Comparison of ENCODE assay signal across 28 cellular contexts in genomic region chr5:52443187-52443586, GRCh38.
"Had no signal": no experiment of that assay in that cellular context is flagged by ENCODE, and none has a peak within 500 bp of the region (broad histone marks: within the 10 kb centered on the region; RNA-seq: fewer than 3 reads in every experiment).

No MANE protein-coding gene starts in this region.

- DNase-seq: activated CD4-positive, alpha-beta T cell treated with anti-CD3 and anti-CD28 coated beads, Interleukin-2, amount 10 ng/mL, durations not matched to agents 24 days and 14 days; activated CD4-positive, alpha-beta T cell treated with anti-CD3 and anti-CD28 coated beads, Interleukin-2, amount 50 U/mL, for 4 hours; activated CD8-positive, alpha-beta T cell treated with anti-CD3 and anti-CD28 coated beads for 36 hours; activated gamma-delta T cell; activated naive CD4-positive, alpha-beta T cell treated with Interleukin-2 at 50 U/mL for 16 hours; activated naive CD8-positive, alpha-beta T cell treated with anti-CD3 and anti-CD28 coated beads, Interleukin-2, amount 10 ng/mL, durations not matched to agents 7 days and 5 days; activated T-cell treated with anti-CD3 and anti-CD28 coated beads, Interleukin-2, amount 50 U/mL, for 24 hours; anterior cingulate cortex; colonic mucosa; Karpas-422; KBM-7; NCI-H1048; NCI-H1105 treated with DMSO at 0.1 percent for 48 hours; NCI-H1436; NCI-H1694; NCI-H1930; NCI-H2081 treated with DMSO at 0.1 percent for 48 hours; NCI-H226; NCI-H524 treated with DMSO at 0.1 percent for 48 hours; NK-92 treated with Interleukin-12 subunit alpha and Interleukin-12 subunit beta, amount 100 ng/mL, for 24 hours; PC-3; Peyer's patch; RPMI8226; SIG-M5; T1000 had no signal

- H3K36me3 ChIP-seq: cardiac muscle cell, colonic mucosa, Peyer's patch had no signal

- H3K27ac ChIP-seq: cardiac muscle cell, colonic mucosa, Peyer's patch had no signal

- H3K27me3 ChIP-seq: cardiac muscle cell, colonic mucosa, Peyer's patch had no signal

- H3K4me3 ChIP-seq: cardiac muscle cell, colonic mucosa, Peyer's patch had no signal

- H3K4me1 ChIP-seq: colonic mucosa, Peyer's patch had no signal

- ATAC-seq: activated CD8-positive, alpha-beta T cell treated with anti-CD3 and anti-CD28 coated beads for 36 hours; PC-3; SK-N-SH treated with all-trans-retinoic acid at 6 μM for 48 hours had no signal

- H3K9me3 ChIP-seq: colonic mucosa, Peyer's patch had no signal

- FAIRE-seq: TTC549 had no signal
